Comparison of ENCODE assay signal across 11 cellular contexts in genomic region chr5:38607396-38607795, GRCh38. TPM values are rescaled to one million over a fixed set of nuclear protein-coding genes. Genes with fewer than 3 reads are reported as not detected.
DNase-seq lines count a peak whose midpoint lies in the region; ATAC-seq, FAIRE-seq and TF ChIP-seq lines count a peak whose summit lies in the region.
"Had no signal": no experiment of that assay in that cellular context is flagged by ENCODE, and none has a peak within 500 bp of the region (broad histone marks: within the 10 kb centered on the region; RNA-seq: fewer than 3 reads in every experiment).

No MANE protein-coding gene starts in this region.

- no peak for TF ChIP-seq CTCF in IMR-90 (conservative IDR thresholded peaks at IDR 0.05; ENCODE audit: low read depth, low read length)
- no peak for TF ChIP-seq CTCF in astrocyte (IDR thresholded peaks at IDR 0.05; ENCODE audit: insufficient read depth, low read depth, low read length)
- no peak for TF ChIP-seq CTCF in HepG2 (CRISPR knock-in tag; IDR thresholded peaks at IDR 0.05)

- no peaks in the 10 kb centered on the region for H3K79me1 ChIP-seq in IMR-90 (ENCODE audit: low read depth in 1 of 2, low read length in 2 of 2)

- H3K27me3 Mint-ChIP-seq in astrocyte (ENCODE audit: low read depth, unreplicated experiment) = no peaks in the 10 kb centered on the region

- DNase-seq in AG08395 (ENCODE audit: low spot score) = peak; percentile 62
- peak; percentile 97 for DNase-seq in IMR-90
- peak; percentile 97 for DNase-seq in astrocyte (ENCODE audit: low read depth)
- DNase-seq in HepG2 (ENCODE audit: low spot score) = no peak
- DNase-seq in aorta = no peak
- no peak for DNase-seq in activated CD8-positive, alpha-beta memory T cell treated with anti-CD3 and anti-CD28 coated beads, Interleukin-2, amount 50 U/mL, for 48 hours
- no peak for DNase-seq in NCI-H146 (lab: John Stamatoyannopoulos, UW)
- DNase-seq: activated effector memory CD4-positive, alpha-beta T cell treated with Interleukin-2 at 50 U/mL for 16 hours had no signal

- no peak overlapping the region for H3K23ac ChIP-seq in IMR-90 (ENCODE audit: low read depth, low read length)

- H4K91ac ChIP-seq in IMR-90 (ENCODE audit: insufficient read depth, low read depth, low read length) = no peak overlapping the region

- peak overlapping the region; percentile 63; the same call in 1 of the 2 replicates for H3K4ac ChIP-seq in IMR-90 (ENCODE audit: low read depth, low read length)

- intact Hi-C loops in IMR-90 (cut with micrococcal nuclease) (loop anchor here (5.0 kb wide), 2 partner anchors 115 to 200 kb away; no protein-coding TSS in a partner anchor), HepG2 (cut with micrococcal nuclease; ENCODE audit: unreplicated experiment) (no loop called here), aorta (cut with DNase I) (no loop called here)

- no peak overlapping the region for H3K14ac ChIP-seq in IMR-90 (replicated peaks; ENCODE audit: low read depth, low read length)

- no peaks in the 10 kb centered on the region; the same call in 1 of the 2 replicates for H3K27me3 ChIP-seq in IMR-90 (ENCODE audit: control insufficient read depth, insufficient read depth, low read length)
- no peaks in the 10 kb centered on the region for H3K27me3 ChIP-seq in astrocyte (ENCODE audit: insufficient read depth, low read length)
- 0 out of 5 replicates have a peak, but pooled peaks cover 0 to under 1% of the 10 kb centered on the region in 2 experiments for H3K27me3 ChIP-seq in HepG2 (ENCODE audit: control insufficient read depth in 1 of 2, insufficient read depth in 2 of 2, low read length in 2 of 2)
- H3K27me3 ChIP-seq in aorta (ENCODE audit: control insufficient read depth in 1 of 2, insufficient read depth in 2 of 2, low read length in 1 of 2) = no peaks in the 10 kb centered on the region

- peaks cover 5% of the 10 kb centered on the region; the same call in 1 of the 2 replicates for H4K20me1 ChIP-seq in IMR-90 (ENCODE audit: insufficient read depth, low read length)
- no peaks in the 10 kb centered on the region for H4K20me1 ChIP-seq in astrocyte (ENCODE audit: insufficient read depth, low read length)
- no peaks in the 10 kb centered on the region for H4K20me1 ChIP-seq in HepG2 (ENCODE audit: insufficient read depth, low read length)

- BruUV-seq in IMR-90 (replicated peaks; lab: Mats Ljungman, UMichigan) (no TSS peak), HepG2 (replicated peaks; lab: Mats Ljungman, UMichigan) (no TSS peak)

- no peaks in the 10 kb centered on the region for H3K9me3 Mint-ChIP-seq in astrocyte (ENCODE audit: unreplicated experiment)

- no peaks in the 10 kb centered on the region for H3K36me3 ChIP-seq in IMR-90 (ENCODE audit: control insufficient read depth, insufficient read depth, low read length)
- no peaks in the 10 kb centered on the region for H3K36me3 ChIP-seq in astrocyte (ENCODE audit: insufficient read depth, low read length)
- no peaks in the 10 kb centered on the region for H3K36me3 ChIP-seq in HepG2 (replicated peaks in 1 of 2; ENCODE audit: control insufficient read depth in 1 of 2, insufficient read depth in 2 of 2, low read length in 2 of 2)
- no peaks in the 10 kb centered on the region for H3K36me3 ChIP-seq in aorta (ENCODE audit: control insufficient read depth in 1 of 2, insufficient read depth in 2 of 2, low read length in 1 of 2)

- H3K27ac ChIP-seq in IMR-90 (ENCODE audit: insufficient read depth, low read length) = peak overlapping the region; percentile 80; the same call in 1 of the 2 replicates
- no peak overlapping the region for H3K27ac ChIP-seq in astrocyte (ENCODE audit: low read depth, low read length)
- no peak overlapping the region for H3K27ac ChIP-seq in HepG2 (ENCODE audit: extremely low read length, insufficient read depth, low read length)
- H3K27ac ChIP-seq in aorta (ENCODE audit: low read depth in 1 of 2, low read length in 2 of 2) = no peak overlapping the region
- H3K27ac ChIP-seq: KMS-11 had no signal

- TF ChIP-seq EP300 in HepG2 (IDR thresholded peaks at IDR 0.05; ENCODE audit: low read depth in 2 of 2, low read length in 2 of 2) (no peak), HepG2 (CRISPR knock-in tag; IDR thresholded peaks at IDR 0.05; ENCODE audit: borderline replicate concordance) (no peak)

- H3K4me1 ChIP-seq in IMR-90 (ENCODE audit: control insufficient read depth, insufficient read depth, low read length) (peaks cover 12% of the 10 kb centered on the region), astrocyte (ENCODE audit: insufficient read depth, low read length) (peaks cover 26% of the 10 kb centered on the region), HepG2 (ENCODE audit: insufficient read depth, low read length) (no peaks in the 10 kb centered on the region), aorta (ENCODE audit: control insufficient read depth in 1 of 2, insufficient read depth in 2 of 2, low read length in 2 of 2) (no peaks in the 10 kb centered on the region)

- no peak overlapping the region for H2AK9ac ChIP-seq in IMR-90 (replicated peaks; ENCODE audit: low read depth, low read length, poor library complexity)

- no peak overlapping the region for H3K4me3 Mint-ChIP-seq in astrocyte (ENCODE audit: unreplicated experiment)

- CTCF ChIA-PET in IMR-90 (lab: Yijun Ruan, JAX) (interaction anchor here (0.8 to 0.9 kb wide), 2 partner anchors 12 to 166 kb away, joined by 4 to 5 read pairs; no protein-coding TSS in a partner anchor), HepG2 (lab: Yijun Ruan, JAX; ENCODE audit: low intra/inter-chr PET ratio, low total read pairs) (no interaction called here)

- 0% methylated on average over 2 of the region's 3 CpGs; no CpG with 5 or more reads in 1 of the 2 experiments for WGBS in IMR-90 (ENCODE audit: extremely low coverage in 2 of 2, insufficient read length in 1 of 2), 2 experiments
- WGBS in HepG2 (ENCODE audit: low lambda C conversion rate) = 7% methylated on average over 3 of the region's 3 CpGs
- 83 to 85% methylated on average over 3 of the region's 3 CpGs for WGBS in aorta, 2 donors

- H3K18ac ChIP-seq in IMR-90 (ENCODE audit: low read depth, low read length) = peak overlapping the region; percentile 40; the same call in 1 of the 2 replicates

- FAIRE-seq in astrocyte (lab: Jason Lieb, UNC) (no peak), HepG2 (lab: Jason Lieb, UNC) (no peak)
- FAIRE-seq: islet of Langerhans had no signal

- H3K4me3 ChIP-seq in IMR-90 (ENCODE audit: insufficient read depth, low read depth, low read length) (no peak overlapping the region), astrocyte (ENCODE audit: insufficient read depth, low read depth, low read length) (no peak overlapping the region), HepG2 (replicated peaks in 1 of 3; ENCODE audit: insufficient read depth in 1 of 3, low read depth in 2 of 3, low read length in 3 of 3) (no peak overlapping the region), aorta (ENCODE audit: low read length in 2 of 2) (no peak overlapping the region)

- H3K79me2 ChIP-seq in astrocyte (ENCODE audit: insufficient read depth, low read length) (no peaks in the 10 kb centered on the region), HepG2 (ENCODE audit: insufficient read depth, low read length) (no peaks in the 10 kb centered on the region)

- H3K4me2 ChIP-seq in IMR-90 (ENCODE audit: low read depth, low read length) (peak overlapping the region; percentile 73), astrocyte (ENCODE audit: low read length) (peak overlapping the region; percentile 54), HepG2 (ENCODE audit: low read depth, low read length) (no peak overlapping the region)
- H3K4me2 ChIP-seq: KMS-11 had no signal

- H2BK120ac ChIP-seq in IMR-90 (ENCODE audit: low read depth, low read length) = peak overlapping the region; percentile 61; the same call in 1 of the 2 replicates

- H3K36me3 Mint-ChIP-seq in astrocyte (ENCODE audit: low read depth, unreplicated experiment) = no peaks in the 10 kb centered on the region

- no peak overlapping the region for H4K5ac ChIP-seq in IMR-90 (ENCODE audit: low read depth, low read length)

- no peaks in the 10 kb centered on the region for H3K9me3 ChIP-seq in IMR-90 (ENCODE audit: control insufficient read depth, insufficient read depth, low read length)
- H3K9me3 ChIP-seq in astrocyte (ENCODE audit: insufficient read depth, low read depth, low read length) = no peaks in the 10 kb centered on the region
- H3K9me3 ChIP-seq in HepG2 (ENCODE audit: low read length) = no peaks in the 10 kb centered on the region
- no peaks in the 10 kb centered on the region for H3K9me3 ChIP-seq in aorta (ENCODE audit: control insufficient read depth, low read length)

- ATAC-seq in IMR-90 (ENCODE audit: low read depth) (peak; percentile 90), HepG2 (no peak), aorta (ENCODE audit: low FRiP score) (no peak), GM19397 (IDR thresholded peaks at IDR 0.05; ENCODE audit: unreplicated experiment) (no peak)

- peaks cover 3% of the 10 kb centered on the region for H3K9me1 ChIP-seq in IMR-90 (ENCODE audit: insufficient read depth, low read length)

- dilution Hi-C loops in IMR-90 (cut with HindIII; ENCODE audit: low sequenced_read_pairs, unreplicated experiment) = no loop called here

- H3K56ac ChIP-seq in IMR-90 (ENCODE audit: extremely low read depth, insufficient read depth, low read length) = peak overlapping the region; percentile 70; the same call in 1 of the 2 replicates

- TF ChIP-seq RAD21 in IMR-90 (IDR thresholded peaks at IDR 0.05; ENCODE audit: low read length) (no peak), HepG2 (CRISPR knock-in tag; IDR thresholded peaks at IDR 0.05) (no peak)

- no peak for TF ChIP-seq POLR2A in IMR-90 (IDR thresholded peaks at IDR 0.05; ENCODE audit: low read depth, low read length)
- no peak for TF ChIP-seq POLR2A in HepG2 (IDR thresholded peaks at IDR 0.05; ENCODE audit: insufficient read depth in 1 of 2, low read depth in 2 of 2, low read length in 2 of 2)

- 0 out of 3 replicates have a peak overlapping the region, but pooled peaks have one; percentile 57 for H2BK15ac ChIP-seq in IMR-90 (ENCODE audit: low read depth, low read length)

- peaks cover 47% of the 10 kb centered on the region for H3K4me1 Mint-ChIP-seq in astrocyte (ENCODE audit: low read depth, unreplicated experiment)

- POLR2A ChIA-PET in IMR-90 (lab: Charles Lee; ENCODE audit: unreplicated experiment) (no interaction called here), HepG2 (lab: Yijun Ruan, JAX) (no interaction called here)

- H3K27ac Mint-ChIP-seq in astrocyte (ENCODE audit: unreplicated experiment) = peak overlapping the region; percentile 76

- H4K8ac ChIP-seq in IMR-90 (ENCODE audit: low read depth in 2 of 2, low read length in 2 of 2) = no peak overlapping the region

- peak overlapping the region; percentile 75 for H2BK5ac ChIP-seq in IMR-90 (ENCODE audit: low read depth, low read length, poor library complexity, severe bottlenecking)

- H3K9ac ChIP-seq in IMR-90 (ENCODE audit: low read depth, low read length) (no peak overlapping the region), astrocyte (ENCODE audit: low read length) (no peak overlapping the region), HepG2 (ENCODE audit: insufficient read depth, low read depth, low read length) (no peak overlapping the region)
- H3K9ac ChIP-seq: KMS-11 had no signal

- H2AFZ ChIP-seq in IMR-90 (replicated peaks; ENCODE audit: low read length, poor library complexity) = no peak overlapping the region
- no peak overlapping the region for H2AFZ ChIP-seq in astrocyte (ENCODE audit: low read depth, low read length)
- no peak overlapping the region for H2AFZ ChIP-seq in HepG2 (ENCODE audit: low read length)

- in situ Hi-C loops in IMR-90 (cut with MboI; ENCODE audit: low sequenced_read_pairs) (no loop called here), HepG2 (cut with HindIII; ENCODE audit: extremely low pct_ligation_motif_present, low pct_unique_long_range_greater_than_20kb) (no loop called here)

- H2BK20ac ChIP-seq in IMR-90 (ENCODE audit: low read depth, low read length) = 0 out of 2 replicates have a peak overlapping the region, but pooled peaks have one; percentile 60

- no peak overlapping the region for H2AK5ac ChIP-seq in IMR-90 (ENCODE audit: low read depth, low read length)

RNA-seq across cellular contexts. Expression of gene LIFR, which starts 51.0 kb away (rescaled TPM):
- total RNA-seq in IMR-90 (2012; rRNA removed) (10.4 and 13.9 TPM in 2 replicates), astrocyte (16.0 and 20.3 TPM in 2 replicates), HepG2 (2016; rRNA removed; fragmentation: Illumina TruSeq; extraction: Trizol) (20.1 and 25.2 TPM in 2 replicates), aorta (10 to 100 TPM; 67.6 to 69.6 TPM)
- polyA plus RNA-seq in IMR-90 (2012; rRNA removed) (1.6 and 1.9 TPM in 2 replicates), HepG2 (2011; rRNA removed) (5.0 and 6.3 TPM in 2 replicates), aorta (10 to 100 TPM in 1 of 2 donors, 1 to 10 TPM in 1; 2.4 to 11.8 TPM)
- 0.35 and 0.54 TPM in 2 replicates for polyA plus RNA-seq in IMR-90 (2012; cell fraction: cytosol; rRNA removed)
- polyA plus RNA-seq in IMR-90 (2012; cell fraction: nucleus; rRNA removed; ENCODE audit: low replicate concordance) = 0.50 and 4.3 TPM in 2 replicates
- 58.4 and 67.4 TPM in 2 replicates for total RNA-seq in HepG2 (2016; cell fraction: cytosol; rRNA removed; fragmentation: Illumina TruSeq; extraction: Trizol; ENCODE audit: low read depth)
- total RNA-seq in HepG2 (2016; cell fraction: insoluble cytoplasmic fraction; rRNA removed; fragmentation: Illumina TruSeq; extraction: Trizol) = 20.0 and 23.0 TPM in 2 replicates
- 31.5 and 38.0 TPM in 2 replicates for total RNA-seq in HepG2 (2016; cell fraction: membrane; rRNA removed; fragmentation: Illumina TruSeq; extraction: Trizol)
- total RNA-seq in HepG2 (2016; cell fraction: nucleus; rRNA removed; fragmentation: Illumina TruSeq; extraction: Trizol) = 39.8 and 44.4 TPM in 2 replicates
- 1.9 and 3.2 TPM in 2 replicates for polyA plus RNA-seq in HepG2 (2011; cell fraction: cytosol; rRNA removed)
- 6.5 and 8.0 TPM in 2 replicates for polyA plus RNA-seq in HepG2 (2011; cell fraction: nucleus; rRNA removed)
- 7.6 and 12.3 TPM in 2 replicates for polyA plus RNA-seq in HepG2 (2012)
- 0.20 and 0.28 TPM in 2 replicates for polyA plus RNA-seq in HepG2 (2016; cell fraction: cytosol; fragmentation: Illumina TruSeq; extraction: Trizol; ENCODE audit: low read depth)
- 6.5 and 7.1 TPM in 2 replicates for polyA plus RNA-seq in HepG2 (2016; cell fraction: insoluble cytoplasmic fraction; fragmentation: Illumina TruSeq; extraction: Trizol; ENCODE audit: low read depth)
- polyA plus RNA-seq in HepG2 (2016; cell fraction: membrane; fragmentation: Illumina TruSeq; extraction: Trizol; ENCODE audit: low read depth) = 1.1 TPM in 2 replicates
- polyA plus RNA-seq in HepG2 (2016; cell fraction: nucleus; fragmentation: Illumina TruSeq; extraction: Trizol; ENCODE audit: insufficient read depth, low read depth) = 19.2 and 20.0 TPM in 2 replicates
- 15.0 and 54.2 TPM in 2 replicates for polyA minus RNA-seq in HepG2 (2011; rRNA and poly(A)+ RNA removed; ENCODE audit: low replicate concordance)
- polyA minus RNA-seq in HepG2 (2011; cell fraction: cytosol; rRNA and poly(A)+ RNA removed) = 17.8 and 19.0 TPM in 2 replicates
- 63.7 and 65.9 TPM in 2 replicates for polyA minus RNA-seq in HepG2 (2011; cell fraction: nucleus; rRNA and poly(A)+ RNA removed)

Comparison
In these comparisons a context has a peak if more than half of its experiments do, and no peak if none do; other contexts are left out.
1. DNase-seq: peak in AG08395 (single experiment), IMR-90 (single experiment) and astrocyte (single experiment); none in HepG2 (single experiment), aorta (0 of 2), activated CD8-positive, alpha-beta memory T cell treated with anti-CD3 and anti-CD28 coated beads, Interleukin-2, amount 50 U/mL, for 48 hours (single experiment) and NCI-H146 (single experiment).